Comparison of ENCODE assay signal across 17 cellular contexts in genomic region chr9:137988051-137988450, GRCh38.
A peak's percentile ranks its signal among the peaks of the same experiment; 100 is the strongest.
DNase-seq lines count a peak whose midpoint lies in the region; ATAC-seq and TF ChIP-seq lines count a peak whose summit lies in the region.
"Had no signal": no experiment of that assay in that cellular context is flagged by ENCODE, and none has a peak within 500 bp of the region (broad histone marks: within the 10 kb centered on the region; RNA-seq: fewer than 3 reads in every experiment).

No MANE protein-coding gene starts in this region.

- H3K27ac ChIP-seq in angular gyrus (ENCODE audit: low read depth, low read length) = peak overlapping the region; percentile 0
- no peak overlapping the region for H3K27ac ChIP-seq in hepatocyte
- H3K27ac ChIP-seq in stomach = no peak overlapping the region
- no peak overlapping the region for H3K27ac ChIP-seq in PC-9
- H3K27ac ChIP-seq in foreskin keratinocyte = no peak overlapping the region
- H3K27ac ChIP-seq: BLaER1, GM23248 had no signal

- no peaks in the 10 kb centered on the region for H3F3A ChIP-seq in PC-9 (ENCODE audit: insufficient read depth, low read depth)

- no peak overlapping the region for H2AFZ ChIP-seq in hepatocyte
- no peak overlapping the region for H2AFZ ChIP-seq in PC-9
- H2AFZ ChIP-seq: GM23248 had no signal

- WGBS in hepatocyte (ENCODE audit: low lambda C conversion rate, missing lambda C conversion rate) = 89% methylated on average over 8 of the region's 8 CpGs
- 64 to 73% (median 70%) methylated on average over 8 of the region's 8 CpGs for WGBS in stomach, 5 donors

- CTCF ChIA-PET in PC-9 (lab: Charles Lee) = no interaction called here

- POLR2A ChIA-PET in PC-9 (lab: Charles Lee; ENCODE audit: unreplicated experiment) = no interaction called here

- TF ChIP-seq POLR2A in stomach (IDR thresholded peaks at IDR 0.05) = no peak

- no TSS peak for BruUV-seq in PC-9 (replicated peaks; lab: Mats Ljungman, UMichigan)

- H3K4me1 ChIP-seq in hepatocyte (ENCODE audit: insufficient read depth) (no peaks in the 10 kb centered on the region), stomach (no peaks in the 10 kb centered on the region), PC-9 (replicated peaks; ENCODE audit: insufficient read depth) (no peaks in the 10 kb centered on the region), foreskin keratinocyte (no peaks in the 10 kb centered on the region)

- H3K36me3 ChIP-seq in hepatocyte (replicated peaks; ENCODE audit: insufficient read depth, low read depth) (no peaks in the 10 kb centered on the region), stomach (no peaks in the 10 kb centered on the region), PC-9 (ENCODE audit: low read depth) (no peaks in the 10 kb centered on the region)
- H3K36me3 ChIP-seq: BLaER1 had no signal

- TF ChIP-seq CTCF in hepatocyte (IDR thresholded peaks at IDR 0.05; ENCODE audit: poor library complexity) (no peak), stomach (IDR thresholded peaks at IDR 0.05) (no peak), PC-9 (conservative IDR thresholded peaks at IDR 0.05) (no peak), foreskin keratinocyte (conservative IDR thresholded peaks at IDR 0.05) (no peak)

- intact Hi-C loops in cardiac septum (cut with DNase I) (no loop called here), Right ventricle myocardium inferior (cut with DNase I) (no loop called here), stomach (cut with DNase I; ENCODE audit: low total_unique reads) (no loop called here), PC-9 (cut with micrococcal nuclease; ENCODE audit: unreplicated experiment) (no loop called here)

- H3K4me3 ChIP-seq in hepatocyte = no peak overlapping the region
- no peak overlapping the region for H3K4me3 ChIP-seq in stomach
- no peak overlapping the region for H3K4me3 ChIP-seq in PC-9
- H3K4me3 ChIP-seq: BLaER1, GM12878, GM23248 had no signal

- H3K27me3 ChIP-seq in hepatocyte (no peaks in the 10 kb centered on the region), stomach (peaks cover 0 to 64% (median 6%) of the 10 kb centered on the region in 3 donors), PC-9 (ENCODE audit: insufficient read depth, low read depth) (peaks cover 69% of the 10 kb centered on the region), foreskin keratinocyte (no peaks in the 10 kb centered on the region)
- H3K27me3 ChIP-seq: BLaER1 had no signal

- DNase-seq in cardiac septum (ENCODE audit: low spot score) (peak; percentile 61), Right ventricle myocardium inferior (ENCODE audit: missing footprints) (no peak), hepatocyte (ENCODE audit: low spot score) (peak; percentile 2), stomach (peak; percentile 24), PC-9 (no peak), foreskin keratinocyte (no peak)
- DNase-seq: 8988T; AML-193; Calu3; CD4-positive, alpha-beta T cell; DMS 273 treated with DMSO at 0.1 percent for 48 hours; DMS79; GM23248 had no signal

- H3K9me2 ChIP-seq in hepatocyte (replicated peaks; ENCODE audit: insufficient read depth) = no peaks in the 10 kb centered on the region
- H3K9me2 ChIP-seq in PC-9 (ENCODE audit: insufficient read depth) = no peaks in the 10 kb centered on the region

- ATAC-seq in Right ventricle myocardium inferior (no peak), HG02970 (IDR thresholded peaks at IDR 0.05; ENCODE audit: low FRiP score, unreplicated experiment) (no peak), foreskin keratinocyte (no peak)
- ATAC-seq: GM12878 had no signal

- H3K79me2 ChIP-seq in hepatocyte (no peaks in the 10 kb centered on the region), PC-9 (ENCODE audit: low read depth) (no peaks in the 10 kb centered on the region)

- no peak for TF ChIP-seq EP300 in stomach (IDR thresholded peaks at IDR 0.05)

- H3K4me2 ChIP-seq in hepatocyte (no peak overlapping the region), PC-9 (no peak overlapping the region)

- no peaks in the 10 kb centered on the region for H4K20me1 ChIP-seq in hepatocyte (ENCODE audit: insufficient read depth, poor library complexity, severe bottlenecking)
- H4K20me1 ChIP-seq in PC-9 (ENCODE audit: insufficient read depth) = no peaks in the 10 kb centered on the region
- H4K20me1 ChIP-seq: BLaER1 had no signal

- H3K9me3 ChIP-seq in hepatocyte (ENCODE audit: low read depth) = no peaks in the 10 kb centered on the region
- H3K9me3 ChIP-seq in stomach = no peaks in the 10 kb centered on the region
- no peaks in the 10 kb centered on the region for H3K9me3 ChIP-seq in PC-9 (ENCODE audit: insufficient read depth, low read depth)
- H3K9me3 ChIP-seq: BLaER1 had no signal

Comparison
In these comparisons a context has a peak if more than half of its experiments do, and no peak if none do; other contexts are left out.
1. DNase-seq: peak in cardiac septum (single experiment), hepatocyte (single experiment) and stomach (single experiment); none in Right ventricle myocardium inferior (single experiment), PC-9 (0 of 2) and foreskin keratinocyte (0 of 2).